Comparison of ENCODE assay signal across 19 cellular contexts in genomic region chr5:53151713-53152458, GRCh38. TPM values are rescaled to one million over a fixed set of nuclear protein-coding genes. Genes with fewer than 3 reads are reported as not detected.
DNase-seq lines count a peak whose midpoint lies in the region; ATAC-seq and TF ChIP-seq lines count a peak whose summit lies in the region.
"Had no signal": no experiment of that assay in that cellular context is flagged by ENCODE, and none has a peak within 500 bp of the region (broad histone marks: within the 10 kb centered on the region; RNA-seq: fewer than 3 reads in every experiment).

No MANE protein-coding gene starts in this region.

- H3K4me1 ChIP-seq in mammary epithelial cell (ENCODE audit: insufficient read depth, low read length): no peaks in the 10 kb centered on the region
- H3K4me1 ChIP-seq: esophagus squamous epithelium had no signal

- no peaks in the 10 kb centered on the region for H3K4me1 Mint-ChIP-seq in CD14-positive monocyte

- no peaks in the 10 kb centered on the region for H3K36me3 ChIP-seq in mammary epithelial cell (ENCODE audit: insufficient read depth, low read length)
- H3K36me3 ChIP-seq: cardiac muscle cell, esophagus squamous epithelium had no signal

- WGBS in mammary epithelial cell (ENCODE audit: low coverage, missing lambda C conversion rate): 92% methylated on average over 3 of the region's 3 CpGs

- intact Hi-C loops in mammary epithelial cell (cut with micrococcal nuclease) (no loop called here), CD14-positive monocyte (cut with micrococcal nuclease) (no loop called here)

- BruUV-seq in mammary epithelial cell (replicated peaks; lab: Mats Ljungman, UMichigan): no TSS peak

- no peaks in the 10 kb centered on the region for H3K27me3 Mint-ChIP-seq in CD14-positive monocyte (ENCODE audit: low read depth in 3 of 3)

- H3K4me3 Mint-ChIP-seq in CD14-positive monocyte: no peak overlapping the region

- CTCF ChIA-PET in mammary epithelial cell (lab: Charles Lee; ENCODE audit: low non-redundant PET): no interaction called here

- H3K27me3 ChIP-seq in mammary epithelial cell (ENCODE audit: insufficient read depth, low read length): no peaks in the 10 kb centered on the region
- H3K27me3 ChIP-seq: cardiac muscle cell, esophagus squamous epithelium had no signal

- H3K4me3 ChIP-seq in mammary epithelial cell (replicated peaks in 1 of 3; ENCODE audit: insufficient read depth in 1 of 3, low read depth in 2 of 3, low read length in 3 of 3): no peak overlapping the region
- H3K4me3 ChIP-seq: A549, cardiac muscle cell, esophagus squamous epithelium, lung, SK-N-MC had no signal

- H3K27ac Mint-ChIP-seq in CD14-positive monocyte: no peak overlapping the region

- H4K20me1 ChIP-seq in mammary epithelial cell (ENCODE audit: insufficient read depth, low read length): no peaks in the 10 kb centered on the region

- H3K79me2 ChIP-seq in mammary epithelial cell (ENCODE audit: insufficient read depth, low read length): no peaks in the 10 kb centered on the region

- H3K27ac ChIP-seq in mammary epithelial cell (ENCODE audit: insufficient read depth, low read depth, low read length): no peak overlapping the region
- H3K27ac ChIP-seq: A549, cardiac muscle cell, esophagus squamous epithelium, SK-N-MC had no signal

- TF ChIP-seq CTCF in mammary epithelial cell (conservative IDR thresholded peaks at IDR 0.05 in 1 of 2, IDR thresholded peaks at IDR 0.05 in 1 of 2; ENCODE audit: extremely low read depth in 1 of 2, insufficient read depth in 1 of 2, low read depth in 1 of 2, low read length in 2 of 2): no peak
- no peak for TF ChIP-seq CTCF in CD14-positive monocyte (IDR thresholded peaks at IDR 0.05)

- H3K9me3 ChIP-seq in mammary epithelial cell (replicated peaks; ENCODE audit: insufficient read depth, low read length): no peaks in the 10 kb centered on the region
- H3K9me3 ChIP-seq: A549, esophagus squamous epithelium had no signal

- H2AFZ ChIP-seq in mammary epithelial cell (ENCODE audit: low read depth, low read length): no peak overlapping the region

- dilution Hi-C loops in mammary epithelial cell (cut with HindIII; ENCODE audit: low sequenced_read_pairs): no loop called here

- DNase-seq in A172 (ENCODE audit: low spot score) (peak; percentile 76), HK-2 (ENCODE audit: unreplicated experiment) (peak; percentile 4), mammary epithelial cell (peak; percentile 36), kidney glomerular epithelial cell (lab: John Stamatoyannopoulos, UW) (peak; percentile 25), CD14-positive monocyte (ENCODE audit: low spot score) (no peak), NCI-H1092 (lab: John Stamatoyannopoulos, UW) (no peak), mesenteric fat pad (ENCODE audit: low spot score) (no peak)
- DNase-seq: activated T-cell treated with anti-CD3 and anti-CD28 coated beads, Interleukin-2, amount 50 U/mL, for 48 hours; esophagus squamous epithelium; GDM1; NCI-H1417; NCI-H69; posterior cingulate gyrus had no signal

- no peaks in the 10 kb centered on the region for H3K36me3 Mint-ChIP-seq in CD14-positive monocyte

- peaks cover 0 to 7% (median 0%) of the 10 kb centered on the region in 7 donors for H3K9me3 Mint-ChIP-seq in CD14-positive monocyte

- ATAC-seq in GM21723 (IDR thresholded peaks at IDR 0.05; ENCODE audit: unreplicated experiment): no peak
- ATAC-seq: activated CD4-positive, CD25-positive, alpha-beta regulatory T cell treated with anti-CD3 and anti-CD28 coated beads, Interleukin-2, amount 50 U/mL, for 24 hours had no signal

- in situ Hi-C loops in mammary epithelial cell (cut with MboI; ENCODE audit: low sequenced_read_pairs in 2 of 2): loop anchor here (25.0 kb wide), 2 partner anchors 285 to 1060 kb away; no protein-coding TSS in a partner anchor

- no peak overlapping the region for H3K4me2 ChIP-seq in mammary epithelial cell (ENCODE audit: insufficient read depth, low read depth, low read length)
- H3K4me2 ChIP-seq: A549 had no signal

- H3K9ac ChIP-seq in mammary epithelial cell (ENCODE audit: insufficient read depth, low read length): no peak overlapping the region

RNA-seq across cellular contexts. Expression of gene MOCS2, which starts 42.3 kb away (rescaled TPM):
- total RNA-seq in A172 (2014; rRNA removed; shearing (Covaris generic)): 110 and 113 TPM in 2 replicates
- total RNA-seq in mammary epithelial cell: 10 to 100 TPM; 32.0 to 43.1 TPM
- 39.8 TPM for polyA plus RNA-seq in mammary epithelial cell
- 39.5 TPM for polyA minus RNA-seq in mammary epithelial cell
- polyA plus RNA-seq in CD14-positive monocyte: 10 to 100 TPM; 18.4 to 20.5 TPM
- total RNA-seq in mesenteric fat pad: 27.9 TPM

Comparison
In these comparisons a context has a peak if more than half of its experiments do, and no peak if none do; other contexts are left out.
1. DNase-seq: peak in A172 (single experiment), HK-2 (single experiment), mammary epithelial cell (single experiment) and kidney glomerular epithelial cell (single experiment); none in CD14-positive monocyte (single experiment), NCI-H1092 (single experiment) and mesenteric fat pad (single experiment).